Comparison of ENCODE assay signal across 8 cellular contexts in genomic region chr19:58361900-58362271, GRCh38. TPM values are rescaled to one million over a fixed set of nuclear protein-coding genes. Genes with fewer than 3 reads are reported as not detected.
DNase-seq lines count a peak whose midpoint lies in the region; ATAC-seq, FAIRE-seq and TF ChIP-seq lines count a peak whose summit lies in the region.

No MANE protein-coding gene starts in this region.

- ATAC-seq in activated T-cell treated with anti-CD3 and anti-CD28 coated beads, Interleukin-2, amount 50 U/mL, for 4 hours, result peak; percentile 9
- ATAC-seq in pancreas, result peak; percentile 25 to 39 (median 33)
- no peak for ATAC-seq in HG02678 (IDR thresholded peaks at IDR 0.05; ENCODE audit: unreplicated experiment)

- H3K27me3 ChIP-seq in GM06990 (replicated peaks; ENCODE audit: control insufficient read depth, insufficient read depth, low read length) (no peaks in the 10 kb centered on the region), pancreas (no peaks in the 10 kb centered on the region)

- no peaks in the 10 kb centered on the region for H3K9me3 Mint-ChIP-seq in activated T-cell treated with anti-CD3 and anti-CD28 coated beads, Interleukin-2, amount 50 U/mL, for 4 hours

- peak; percentile 78 for DNase-seq in GM06990 (ENCODE audit: extremely low read depth, insufficient read length)
- peak; percentile 67 for DNase-seq in NCI-H2171 treated with DMSO at 0.1 percent for 48 hours (lab: John Stamatoyannopoulos, UW)
- DNase-seq in activated T-cell treated with anti-CD3 and anti-CD28 coated beads, Interleukin-2, amount 50 U/mL, for 4 hours, result no peak
- no peak for DNase-seq in fibroblast of villous mesenchyme (ENCODE audit: low read depth)
- DNase-seq in pancreas, result peak in 5 of 6 donors; percentile 48 to 86 (median 63)
- no peak for DNase-seq in pons (ENCODE audit: low spot score)

- no peaks in the 10 kb centered on the region for H3K36me3 Mint-ChIP-seq in activated T-cell treated with anti-CD3 and anti-CD28 coated beads, Interleukin-2, amount 50 U/mL, for 4 hours (ENCODE audit: insufficient read depth)

- intact Hi-C loops in pancreas (cut with DNase I), result no loop called here

- peaks cover 5% of the 10 kb centered on the region for H3K27me3 Mint-ChIP-seq in activated T-cell treated with anti-CD3 and anti-CD28 coated beads, Interleukin-2, amount 50 U/mL, for 4 hours (ENCODE audit: low read depth)

- H3K27ac ChIP-seq in HEK293 (ENCODE audit: extremely low read depth, low read depth, low read length), result peak overlapping the region; percentile 85
- H3K27ac ChIP-seq in pancreas, result peak overlapping the region; percentile 78 to 91 (median 83)

- H3K9me3 ChIP-seq in HEK293 (ENCODE audit: control insufficient read depth, insufficient read depth, low read depth, low read length) (no peaks in the 10 kb centered on the region), pancreas (no peaks in the 10 kb centered on the region)

- peak overlapping the region; percentile 94 for H3K4me3 Mint-ChIP-seq in activated T-cell treated with anti-CD3 and anti-CD28 coated beads, Interleukin-2, amount 50 U/mL, for 4 hours

- WGBS in pancreas, 2 donors, result 3% methylated on average over 28 of the region's 28 CpGs

- H3K4me1 Mint-ChIP-seq in activated T-cell treated with anti-CD3 and anti-CD28 coated beads, Interleukin-2, amount 50 U/mL, for 4 hours (ENCODE audit: low read depth), result peaks cover 22% of the 10 kb centered on the region

- CTCF ChIA-PET in HEK293 (lab: Yijun Ruan, JAX), result interaction anchor here (0.7 to 1.5 kb wide), 5 partner anchors 12 to 229 kb away, joined by 3 to 9 read pairs (median 5); no protein-coding TSS in a partner anchor

- H3K4me3 ChIP-seq in GM06990 (replicated peaks; ENCODE audit: low read depth, low read length) (peak overlapping the region; percentile 63), HEK293 (ENCODE audit: low read depth, low read length) (peak overlapping the region; percentile 96), fibroblast of villous mesenchyme (ENCODE audit: low read depth, low read length) (peak overlapping the region; percentile 75), pancreas (peak overlapping the region; percentile 38 to 65 (median 58))

- H3K4me1 ChIP-seq in HEK293 (ENCODE audit: control insufficient read depth, insufficient read depth, low read length) (no peaks in the 10 kb centered on the region), pancreas (no peaks in the 10 kb centered on the region)

- H3K36me3 ChIP-seq in GM06990 (ENCODE audit: control insufficient read depth, insufficient read depth, low read length) (no peaks in the 10 kb centered on the region), HEK293 (ENCODE audit: control insufficient read depth in 2 of 2, insufficient read depth in 1 of 2, low read length in 2 of 2) (no peaks in the 10 kb centered on the region; a peak in 1 of 3 replicates), pancreas (no peaks in the 10 kb centered on the region)

- no peak for FAIRE-seq in pancreas (lab: Jason Lieb, UNC)

- POLR2A ChIA-PET in HEK293 (lab: Yijun Ruan, JAX), result interaction anchor here (0.5 to 3.2 kb wide), 36 partner anchors 9 to 213 kb away, joined by 3 to 38 read pairs (median 9); partner anchors contain the start of genes A1BG, CHMP2A, RNF225 and RPS5

- TF ChIP-seq CTCF in GM06990 (IDR thresholded peaks at IDR 0.05; ENCODE audit: insufficient read depth, low read length, poor library complexity, severe bottlenecking) (no peak), HEK293 (tag by site-specific recombination; IDR thresholded peaks at IDR 0.05) (no peak), fibroblast of villous mesenchyme (IDR thresholded peaks at IDR 0.05; ENCODE audit: insufficient read depth, low read depth, low read length) (peak; percentile 8), pancreas (IDR thresholded peaks at IDR 0.05) (no peak)

TF ChIP-seq in HEK293, 187 proteins besides CTCF, POLR2A, EP300 and RAD21:
- TF ChIP-seq ZNF792 (tag by site-specific recombination; IDR thresholded peaks at IDR 0.05) (0 out of 2 replicates have a peak, but pooled peaks have one; percentile 14), ZFHX2 (tag by site-specific recombination; conservative IDR thresholded peaks at IDR 0.05) (peak; percentile 82), HOXC10 (CRISPR knock-in tag; IDR thresholded peaks at IDR 0.05) (0 out of 2 replicates have a peak, but pooled peaks have one; percentile 43), ZNF398 (tag by site-specific recombination; IDR thresholded peaks at IDR 0.05) (peak; percentile 36; the same call in 1 of the 2 replicates), ZNF777 (tag by site-specific recombination; IDR thresholded peaks at IDR 0.05; ENCODE audit: borderline replicate concordance) (peak; percentile 99), ZNF184 (tag by site-specific recombination; IDR thresholded peaks at IDR 0.05) (no peak), KLF9 (tag by site-specific recombination; IDR thresholded peaks at IDR 0.05; ENCODE audit: low read depth) (peak; percentile 15; the same call in 1 of the 2 replicates), ZNF239 (tag by site-specific recombination; IDR thresholded peaks at IDR 0.05) (0 out of 2 replicates have a peak, but pooled peaks have one; percentile 10), EGR2 (tag by site-specific recombination; IDR thresholded peaks at IDR 0.05; ENCODE audit: low read depth) (peak; percentile 87), ZNF266 (tag by site-specific recombination; IDR thresholded peaks at IDR 0.05; ENCODE audit: low read depth) (no peak)
- TF ChIP-seq, protein P1, sequence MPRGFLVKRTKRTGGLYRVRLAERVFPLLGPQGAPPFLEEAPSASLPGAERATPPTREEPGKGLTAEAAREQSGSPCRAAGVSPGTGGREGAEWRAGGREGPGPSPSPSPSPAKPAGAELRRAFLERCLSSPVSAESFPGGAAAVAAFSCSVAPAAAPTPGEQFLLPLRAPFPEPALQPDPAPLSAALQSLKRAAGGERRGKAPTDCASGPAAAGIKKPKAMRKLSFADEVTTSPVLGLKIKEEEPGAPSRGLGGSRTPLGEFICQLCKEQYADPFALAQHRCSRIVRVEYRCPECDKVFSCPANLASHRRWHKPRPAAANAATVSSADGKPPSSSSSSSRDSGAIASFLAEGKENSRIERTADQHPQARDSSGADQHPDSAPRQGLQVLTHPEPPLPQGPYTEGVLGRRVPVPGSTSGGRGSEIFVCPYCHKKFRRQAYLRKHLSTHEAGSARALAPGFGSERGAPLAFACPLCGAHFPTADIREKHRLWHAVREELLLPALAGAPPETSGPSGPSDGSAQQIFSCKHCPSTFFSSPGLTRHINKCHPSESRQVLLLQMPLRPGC (tag by site-specific recombination; IDR thresholded peaks at IDR 0.05), result no peak
- TF ChIP-seq, protein P2, sequence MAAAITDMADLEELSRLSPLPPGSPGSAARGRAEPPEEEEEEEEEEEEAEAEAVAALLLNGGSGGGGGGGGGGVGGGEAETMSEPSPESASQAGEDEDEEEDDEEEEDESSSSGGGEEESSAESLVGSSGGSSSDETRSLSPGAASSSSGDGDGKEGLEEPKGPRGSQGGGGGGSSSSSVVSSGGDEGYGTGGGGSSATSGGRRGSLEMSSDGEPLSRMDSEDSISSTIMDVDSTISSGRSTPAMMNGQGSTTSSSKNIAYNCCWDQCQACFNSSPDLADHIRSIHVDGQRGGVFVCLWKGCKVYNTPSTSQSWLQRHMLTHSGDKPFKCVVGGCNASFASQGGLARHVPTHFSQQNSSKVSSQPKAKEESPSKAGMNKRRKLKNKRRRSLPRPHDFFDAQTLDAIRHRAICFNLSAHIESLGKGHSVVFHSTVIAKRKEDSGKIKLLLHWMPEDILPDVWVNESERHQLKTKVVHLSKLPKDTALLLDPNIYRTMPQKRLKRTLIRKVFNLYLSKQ (tag by site-specific recombination; IDR thresholded peaks at IDR 0.05; ENCODE audit: borderline replicate concordance), result no peak

RNA-seq across cellular contexts. Expression of gene ZNF497, which starts 0.7 kb away (rescaled TPM):
- under 1 TPM; 0.55 to 0.99 (median 0.98) TPM for total RNA-seq in activated T-cell treated with anti-CD3 and anti-CD28 coated beads, Interleukin-2, amount 50 U/mL, for 4 hours
- total RNA-seq in fibroblast of villous mesenchyme (0.32 and 0.86 TPM in 2 replicates), pancreas (1 to 10 TPM in 5 of 6 donors, under 1 TPM in 1; 0.95 to 2.0 (median 1.4) TPM)
- polyA plus RNA-seq in pancreas, result 1 to 10 TPM; 4.7 to 5.3 TPM

RNA-seq across cellular contexts. Expression of gene A1BG, which starts 8.6 kb away (rescaled TPM):
- 10 to 100 TPM in 2 of 3 donors, 1 to 10 TPM in 1; 9.0 to 12.0 (median 11.5) TPM for total RNA-seq in activated T-cell treated with anti-CD3 and anti-CD28 coated beads, Interleukin-2, amount 50 U/mL, for 4 hours
- total RNA-seq in fibroblast of villous mesenchyme (1.3 TPM in 2 replicates), pancreas (10 to 100 TPM in 1 of 6 donors, 1 to 10 TPM in 5; 3.3 to 10.6 (median 5.9) TPM)
- 10 to 100 TPM; 22.3 to 49.0 TPM for polyA plus RNA-seq in pancreas

RNA-seq across cellular contexts. Expression of gene ZNF837, which starts 18.9 kb away (rescaled TPM):
- total RNA-seq in activated T-cell treated with anti-CD3 and anti-CD28 coated beads, Interleukin-2, amount 50 U/mL, for 4 hours, result 1 to 10 TPM; 1.2 to 2.1 (median 1.8) TPM
- 1.7 and 2.9 TPM in 2 replicates for total RNA-seq in fibroblast of villous mesenchyme
- 1 to 10 TPM; 1.1 to 1.9 (median 1.7) TPM for total RNA-seq in pancreas
- 1 to 10 TPM; 3.1 to 3.8 TPM for polyA plus RNA-seq in pancreas

RNA-seq across cellular contexts. Expression of gene RPS5, which starts 25.2 kb away (rescaled TPM):
- total RNA-seq in activated T-cell treated with anti-CD3 and anti-CD28 coated beads, Interleukin-2, amount 50 U/mL, for 4 hours, result 1,000 to 10,000 TPM; 2,106 to 2,287 (median 2,120) TPM
- total RNA-seq in fibroblast of villous mesenchyme, result 1,142 and 1,183 TPM in 2 replicates
- total RNA-seq in pancreas, result 1,000 to 10,000 TPM in 2 of 6 donors, 100 to 1,000 TPM in 4; 637 to 1,373 (median 887) TPM
- 100 to 1,000 TPM; 699 to 891 TPM for polyA plus RNA-seq in pancreas

RNA-seq across cellular contexts. Expression of gene RNF225, which starts 33.6 kb away (rescaled TPM):
- total RNA-seq in activated T-cell treated with anti-CD3 and anti-CD28 coated beads, Interleukin-2, amount 50 U/mL, for 4 hours, result 1 to 10 TPM; 2.5 to 3.2 (median 2.5) TPM
- under 0.01 TPM in 1 of 2 replicates, not detected in the other for total RNA-seq in fibroblast of villous mesenchyme
- not detected for total RNA-seq in pancreas
- not detected for polyA plus RNA-seq in pancreas

Comparison
In these comparisons a context has a peak if more than half of its experiments do, and no peak if none do; other contexts are left out.
1. DNase-seq: peak in GM06990 (single experiment), NCI-H2171 treated with DMSO at 0.1 percent for 48 hours (single experiment) and pancreas (5 of 6); none in activated T-cell treated with anti-CD3 and anti-CD28 coated beads, Interleukin-2, amount 50 U/mL, for 4 hours (single experiment), fibroblast of villous mesenchyme (single experiment) and pons (single experiment).
2. Peak in every context shown above with its lines, with median percentiles within 50 percentile points of each other: H3K4me3 ChIP-seq.